Comparison of ENCODE assay signal across 8 cellular contexts in genomic region chr2:159090514-159091201, GRCh38.
DNase-seq lines count a peak whose midpoint lies in the region; ATAC-seq and TF ChIP-seq lines count a peak whose summit lies in the region.

No MANE protein-coding gene starts in this region.

- no peak overlapping the region for H3K27ac Mint-ChIP-seq in natural killer cell

- peak overlapping the region; percentile 14 for H3K4me3 Mint-ChIP-seq in natural killer cell

- TF ChIP-seq CTCF in cardiac fibroblast (IDR thresholded peaks at IDR 0.05; ENCODE audit: low read depth, low read length) (no peak), natural killer cell (IDR thresholded peaks at IDR 0.05) (no peak), BE2C (IDR thresholded peaks at IDR 0.05; ENCODE audit: low read depth, low read length) (no peak)

- peaks cover 0 to under 1% of the 10 kb centered on the region in 2 donors for H3K9me3 Mint-ChIP-seq in natural killer cell

- peaks cover 2% of the 10 kb centered on the region for H3K36me3 Mint-ChIP-seq in natural killer cell

- no peaks in the 10 kb centered on the region for H3K4me1 ChIP-seq in BE2C

- H3K4me1 Mint-ChIP-seq in natural killer cell, result peaks cover 26 to 53% of the 10 kb centered on the region in 2 donors

- ATAC-seq in HG03378 (IDR thresholded peaks at IDR 0.05; ENCODE audit: unreplicated experiment), result peak; percentile 62
- ATAC-seq in natural killer cell, result peak in 1 of 3 donors; percentile 24

- intact Hi-C loops in natural killer cell (cut with micrococcal nuclease), result no loop called here

- H3K27me3 Mint-ChIP-seq in natural killer cell (ENCODE audit: low read depth in 2 of 2), result no peaks in the 10 kb centered on the region

- H3K27me3 ChIP-seq in BE2C, result no peaks in the 10 kb centered on the region

- no peaks in the 10 kb centered on the region for H3K9me3 ChIP-seq in BE2C

- H3K4me3 ChIP-seq in cardiac fibroblast (replicated peaks in 1 of 2; ENCODE audit: low read depth in 2 of 2, low read length in 2 of 2) (no peak overlapping the region), BE2C (ENCODE audit: low read depth, low read length) (no peak overlapping the region)

- no peaks in the 10 kb centered on the region for H3K36me3 ChIP-seq in BE2C

- DNase-seq in NOMO-1 treated with DMSO at 0.1 percent for 48 hours (lab: John Stamatoyannopoulos, UW; ENCODE audit: unreplicated experiment) (peak; percentile 37), NOMO-1 treated with dmso at 0.1 percent for 144 hours (lab: John Stamatoyannopoulos, UW; ENCODE audit: unreplicated experiment) (no peak), cardiac fibroblast (ENCODE audit: low read depth in 2 of 2) (peak; percentile 54 to 66), natural killer cell (no peak), NCI-H1417 treated with DMSO at 0.1 percent for 48 hours (lab: John Stamatoyannopoulos, UW) (no peak), BE2C (no peak)
- DNase-seq in stimulated activated naive CD4-positive, alpha-beta T cell (lab: John Stamatoyannopoulos, UW), result no peak

Comparison
In these comparisons a context has a peak if more than half of its experiments do, and no peak if none do; other contexts are left out.
1. DNase-seq: peak in NOMO-1 treated with DMSO at 0.1 percent for 48 hours (single experiment) and cardiac fibroblast (2 of 2); none in NOMO-1 treated with dmso at 0.1 percent for 144 hours (single experiment), natural killer cell (single experiment), NCI-H1417 treated with DMSO at 0.1 percent for 48 hours (single experiment), BE2C (single experiment) and stimulated activated naive CD4-positive, alpha-beta T cell (0 of 6).